Comparison of ENCODE assay signal across 19 cellular contexts in genomic region chr1:26733392-26733791, GRCh38.
DNase-seq lines count a peak whose midpoint lies in the region; ATAC-seq and TF ChIP-seq lines count a peak whose summit lies in the region.
"Had no signal": no experiment of that assay in that cellular context is flagged by ENCODE, and none has a peak within 500 bp of the region (broad histone marks: within the 10 kb centered on the region; RNA-seq: fewer than 3 reads in every experiment).

No MANE protein-coding gene starts in this region.

- H3K9me3 Mint-ChIP-seq in activated T-cell treated with anti-CD3 and anti-CD28 coated beads, Interleukin-2, amount 50 U/mL, for 24 hours: no peaks in the 10 kb centered on the region
- H3K9me3 Mint-ChIP-seq in stimulated activated naive B cell treated with anti-CD40 and anti-IgM and Interleukin-4, amounts not matched to agents 10 μg/mL and 1 μg/mL and 100 μg/mL, for 72 hours: no peaks in the 10 kb centered on the region

- ATAC-seq in stimulated activated naive B cell treated with anti-CD40 and anti-IgM and Interleukin-4, amounts not matched to agents 10 μg/mL and 1 μg/mL and 100 μg/mL, for 72 hours (replicated peaks): no peak
- ATAC-seq in HG03571 (IDR thresholded peaks at IDR 0.05; ENCODE audit: unreplicated experiment) (no peak), GM21447 (IDR thresholded peaks at IDR 0.05; ENCODE audit: unreplicated experiment) (no peak)
- ATAC-seq: body of pancreas, HCT116 had no signal

- no peak for TF ChIP-seq CTCF in MM.1S (IDR thresholded peaks at IDR 0.05; ENCODE audit: low read length)

- peak overlapping the region; percentile 87 for H3K27ac Mint-ChIP-seq in activated T-cell treated with anti-CD3 and anti-CD28 coated beads, Interleukin-2, amount 50 U/mL, for 24 hours
- H3K27ac Mint-ChIP-seq in stimulated activated naive B cell treated with anti-CD40 and anti-IgM and Interleukin-4, amounts not matched to agents 10 μg/mL and 1 μg/mL and 100 μg/mL, for 72 hours: peak overlapping the region; percentile 9

- peaks cover 90% of the 10 kb centered on the region for H3K4me1 ChIP-seq in MM.1S (ENCODE audit: low read length)

- no peaks in the 10 kb centered on the region for H3K27me3 ChIP-seq in MM.1S (replicated peaks; ENCODE audit: insufficient read depth, low read length)
- H3K27me3 ChIP-seq: body of pancreas, hepatocyte, MG63, ovary, upper lobe of left lung had no signal

- peaks cover 93% of the 10 kb centered on the region for H3K36me3 Mint-ChIP-seq in activated T-cell treated with anti-CD3 and anti-CD28 coated beads, Interleukin-2, amount 50 U/mL, for 24 hours (ENCODE audit: low read depth)
- H3K36me3 Mint-ChIP-seq in stimulated activated naive B cell treated with anti-CD40 and anti-IgM and Interleukin-4, amounts not matched to agents 10 μg/mL and 1 μg/mL and 100 μg/mL, for 72 hours: peaks cover 31 to 48% of the 10 kb centered on the region in 2 donors

- no peak for DNase-seq in activated T-cell treated with anti-CD3 and anti-CD28 coated beads, Interleukin-2, amount 50 U/mL, for 24 hours
- no peak for DNase-seq in activated T-cell treated with anti-CD3 and anti-CD28 coated beads, Interleukin-2, amount 50 U/mL, for 1 hour
- DNase-seq in MM.1S (no peak), amniotic epithelial cell (ENCODE audit: low read depth) (peak; percentile 27), NOMO-1 treated with dmso at 0.1 percent for 144 hours (lab: John Stamatoyannopoulos, UW; ENCODE audit: unreplicated experiment) (no peak)
- no peak for DNase-seq in stimulated activated naive B cell treated with anti-CD40 and anti-IgM and Interleukin-4, amounts not matched to agents 10 μg/mL and 1 μg/mL and 100 μg/mL, for 72 hours
- DNase-seq: activated CD4-positive, CD25-positive, alpha-beta regulatory T cell; body of pancreas; GDM1; MG63; NCI-H1694 treated with DMSO at 0.1 percent for 48 hours; NCI-H510A; ovary; stimulated activated CD4-positive, alpha-beta T cell treated with anti-CD3 and anti-CD28 coated beads, Interleukin-4, amount 100 ng/mL, for 24 hours; upper lobe of left lung had no signal

- peaks cover 8% of the 10 kb centered on the region for H4K20me1 ChIP-seq in MM.1S (ENCODE audit: insufficient read depth, low read length)

- H3K27me3 Mint-ChIP-seq in activated T-cell treated with anti-CD3 and anti-CD28 coated beads, Interleukin-2, amount 50 U/mL, for 24 hours: no peaks in the 10 kb centered on the region
- H3K27me3 Mint-ChIP-seq in stimulated activated naive B cell treated with anti-CD40 and anti-IgM and Interleukin-4, amounts not matched to agents 10 μg/mL and 1 μg/mL and 100 μg/mL, for 72 hours: no peaks in the 10 kb centered on the region

- H3K9me3 ChIP-seq in MM.1S (replicated peaks; ENCODE audit: insufficient read depth, low read length): no peaks in the 10 kb centered on the region
- H3K9me3 ChIP-seq: body of pancreas, MG63, ovary, upper lobe of left lung had no signal

- H3F3A ChIP-seq in MM.1S (ENCODE audit: insufficient read depth, low read length): peaks cover 67% of the 10 kb centered on the region

- peak overlapping the region; percentile 32; the same call in 1 of the 2 replicates for H3K27ac ChIP-seq in MM.1S (ENCODE audit: low read length)
- H3K27ac ChIP-seq: body of pancreas, hepatocyte, ovary had no signal

- H3K9ac ChIP-seq in MM.1S (ENCODE audit: low read length): no peak overlapping the region

- no peak overlapping the region for H2AFZ ChIP-seq in MM.1S (ENCODE audit: low read length)
- H2AFZ ChIP-seq: hepatocyte had no signal

- H3K79me2 ChIP-seq in MM.1S (ENCODE audit: low read length): peaks cover 96% of the 10 kb centered on the region

- H3K36me3 ChIP-seq in MM.1S (replicated peaks; ENCODE audit: insufficient read depth, low read length): peaks cover 24% of the 10 kb centered on the region
- H3K36me3 ChIP-seq: ovary had no signal

- no peak overlapping the region for H3K4me3 Mint-ChIP-seq in activated T-cell treated with anti-CD3 and anti-CD28 coated beads, Interleukin-2, amount 50 U/mL, for 24 hours
- H3K4me3 Mint-ChIP-seq in stimulated activated naive B cell treated with anti-CD40 and anti-IgM and Interleukin-4, amounts not matched to agents 10 μg/mL and 1 μg/mL and 100 μg/mL, for 72 hours: no peak overlapping the region

- no peak overlapping the region for H3K4me3 ChIP-seq in MM.1S (ENCODE audit: low read length)
- H3K4me3 ChIP-seq: body of pancreas, hepatocyte, MG63, ovary, upper lobe of left lung had no signal

- H3K9me2 ChIP-seq in MM.1S (replicated peaks; ENCODE audit: insufficient read depth, low read length): no peaks in the 10 kb centered on the region

- peak overlapping the region; percentile 2; the same call in 1 of the 2 replicates for H3K4me2 ChIP-seq in MM.1S (ENCODE audit: low read depth, low read length)
- H3K4me2 ChIP-seq: hepatocyte had no signal

- peaks cover 77% of the 10 kb centered on the region for H3K4me1 Mint-ChIP-seq in activated T-cell treated with anti-CD3 and anti-CD28 coated beads, Interleukin-2, amount 50 U/mL, for 24 hours (ENCODE audit: low read depth)
- peaks cover 20 to 22% of the 10 kb centered on the region in 2 donors for H3K4me1 Mint-ChIP-seq in stimulated activated naive B cell treated with anti-CD40 and anti-IgM and Interleukin-4, amounts not matched to agents 10 μg/mL and 1 μg/mL and 100 μg/mL, for 72 hours
